8 cellular contexts compared by ENCODE assay signal in the genomic region with DNA sequence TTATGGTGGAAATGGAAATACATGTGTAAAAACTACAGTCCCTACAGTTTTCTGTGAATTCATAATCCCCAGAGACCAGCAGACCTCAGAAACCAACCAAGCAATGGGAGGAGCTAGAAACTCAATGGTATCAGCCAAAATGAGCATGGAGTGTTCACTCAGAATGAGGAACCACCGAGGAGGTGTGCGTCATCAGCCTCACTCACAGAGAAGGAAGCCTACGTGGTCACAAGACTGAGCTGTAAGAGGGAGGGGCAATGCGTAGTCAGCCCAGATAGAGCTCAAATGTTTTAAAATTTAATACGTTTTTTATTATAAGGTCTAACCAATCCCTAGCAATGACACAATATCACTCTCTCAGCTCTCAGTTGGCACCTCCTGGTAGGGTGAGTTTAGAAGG. TPM values are rescaled to one million over a fixed set of nuclear protein-coding genes. Genes with fewer than 3 reads are reported as not detected.
DNase-seq lines count a peak whose midpoint lies in the region; ATAC-seq, FAIRE-seq and TF ChIP-seq lines count a peak whose summit lies in the region.

No MANE protein-coding gene starts in this region.

- no peaks in the 10 kb centered on the region for H3K36me3 ChIP-seq in BE2C
- no peaks in the 10 kb centered on the region for H3K36me3 ChIP-seq in SJCRH30

- no peak overlapping the region for H3K4me3 ChIP-seq in BE2C (ENCODE audit: low read depth, low read length)
- H3K4me3 ChIP-seq in SJCRH30 = no peak overlapping the region

- DNase-seq in OCI-M1 (lab: John Stamatoyannopoulos, UW) (peak; percentile 99), fibroblast of peridontal ligament (ENCODE audit: extremely low read depth) (peak; percentile 39), BE2C (no peak), SJCRH30 (no peak), D721Med (ENCODE audit: insufficient read length, low spot score) (no peak)
- peak; percentile 5 to 6 for DNase-seq in stimulated activated CD8-positive, alpha-beta memory T cell treated with anti-CD3 and anti-CD28 coated beads, Interleukin-15, amount 100 ng/mL, for 4 hours (ENCODE audit: low read depth in 2 of 2)

- ATAC-seq in GM18861 (IDR thresholded peaks at IDR 0.05; ENCODE audit: unreplicated experiment) (peak; percentile 95), HG02870 (IDR thresholded peaks at IDR 0.05; ENCODE audit: unreplicated experiment) (peak; percentile 95)

- no peak for FAIRE-seq in D721Med (lab: Jason Lieb, UNC)

- TF ChIP-seq CTCF in BE2C (IDR thresholded peaks at IDR 0.05; ENCODE audit: low read depth, low read length) = no peak
- TF ChIP-seq CTCF in D721Med (IDR thresholded peaks at IDR 0.05; ENCODE audit: insufficient read depth, missing control alignments) = no peak

- no peaks in the 10 kb centered on the region for H3K4me1 ChIP-seq in BE2C
- no peaks in the 10 kb centered on the region for H3K4me1 ChIP-seq in SJCRH30

- H3K27me3 ChIP-seq in BE2C = peaks cover 4% of the 10 kb centered on the region
- no peaks in the 10 kb centered on the region for H3K27me3 ChIP-seq in SJCRH30

- H3K9me3 ChIP-seq in BE2C = no peaks in the 10 kb centered on the region
- H3K9me3 ChIP-seq in SJCRH30 (replicated peaks) = no peaks in the 10 kb centered on the region

- no peak overlapping the region for H3K27ac ChIP-seq in SJCRH30

RNA-seq across cellular contexts. Expression of gene MYLK4, which starts 17.4 kb away (rescaled TPM):
- polyA plus RNA-seq in BE2C (2012; ENCODE audit: insufficient read depth, insufficient read length, low read depth) = not detected
- 2.3 and 3.0 TPM in 2 replicates for total RNA-seq in SJCRH30 (2014; rRNA removed; shearing (Covaris generic))

RNA-seq across cellular contexts. Expression of gene WRNIP1, which starts 31.9 kb away (rescaled TPM):
- polyA plus RNA-seq in BE2C (2012; ENCODE audit: insufficient read depth, insufficient read length, low read depth) = 63.1 TPM
- total RNA-seq in SJCRH30 (2014; rRNA removed; shearing (Covaris generic)) = 68.3 and 74.8 TPM in 2 replicates

Comparison
In these comparisons a context has a peak if more than half of its experiments do, and no peak if none do; other contexts are left out.
1. DNase-seq: peak in OCI-M1 (single experiment), fibroblast of peridontal ligament (single experiment) and stimulated activated CD8-positive, alpha-beta memory T cell treated with anti-CD3 and anti-CD28 coated beads, Interleukin-15, amount 100 ng/mL, for 4 hours (2 of 2); none in BE2C (single experiment), SJCRH30 (0 of 2) and D721Med (single experiment).